In the genomic region with DNA sequence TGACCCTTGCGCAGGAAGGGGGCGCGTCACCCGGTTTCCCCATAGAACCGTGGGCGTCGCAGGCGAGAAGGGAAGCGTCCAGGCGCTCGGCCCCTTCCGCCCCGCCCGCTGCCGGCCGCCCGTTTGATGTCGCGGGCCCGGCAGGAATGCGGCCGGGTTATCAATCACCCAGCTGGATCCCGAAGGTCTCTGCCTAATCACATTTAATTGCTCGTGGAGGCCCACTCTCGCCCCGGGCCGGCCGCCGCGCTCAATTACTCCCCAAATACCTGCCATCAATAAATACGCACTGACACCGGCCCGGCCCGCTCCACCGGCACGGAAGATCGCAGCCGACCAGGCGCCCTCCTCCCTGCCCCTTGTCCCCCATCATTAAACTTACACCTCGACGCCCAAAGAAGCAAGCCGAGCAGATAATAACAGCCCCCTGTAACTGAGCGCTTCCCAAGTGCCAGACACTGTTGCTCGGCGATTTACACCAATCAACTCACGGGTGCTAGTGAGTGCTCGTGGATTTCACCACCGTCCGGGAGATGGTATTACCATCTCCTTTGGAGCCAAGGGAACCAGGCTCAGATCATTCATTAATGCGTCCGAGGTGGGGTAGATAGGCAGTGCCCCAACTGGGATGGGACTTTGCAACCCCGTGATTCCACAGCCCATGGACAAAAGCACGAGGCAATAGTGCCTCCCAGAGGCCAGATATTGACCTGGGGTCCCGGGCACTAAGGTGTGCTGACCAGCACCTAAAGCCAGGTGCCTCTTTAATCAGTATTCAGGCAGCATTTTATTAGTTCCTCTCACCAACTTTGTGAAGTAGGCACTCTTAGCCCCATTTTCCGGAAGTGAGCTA, we compare ENCODE assay signal across 9 cellular contexts. TPM values are rescaled to one million over a fixed set of nuclear protein-coding genes. Genes with fewer than 3 reads are reported as not detected.
A peak's percentile ranks its signal among the peaks of the same experiment; 100 is the strongest.
DNase-seq lines count a peak whose midpoint lies in the region; ATAC-seq and TF ChIP-seq lines count a peak whose summit lies in the region.
"Had no signal": no experiment of that assay in that cellular context is flagged by ENCODE, and none has a peak within 500 bp of the region (broad histone marks: within the 10 kb centered on the region; RNA-seq: fewer than 3 reads in every experiment).

No MANE protein-coding gene starts in this region.

- TF ChIP-seq CTCF in BE2C (IDR thresholded peaks at IDR 0.05; ENCODE audit: low read depth, low read length) (peak; percentile 88), LNCaP clone FGC (IDR thresholded peaks at IDR 0.05; ENCODE audit: control insufficient read depth, extremely low read depth, insufficient read depth) (peak; percentile 78), GM13976 (IDR thresholded peaks at IDR 0.05; ENCODE audit: borderline replicate concordance, control extremely low read depth, extremely low read depth, insufficient read depth, missing control alignments) (no peak)

- POLR2A ChIA-PET in naive thymus-derived CD8-positive, alpha-beta T cell (lab: Charles Lee), result no interaction called here

- H3K9me3 ChIP-seq in BE2C, result no peaks in the 10 kb centered on the region

- no peak for ATAC-seq in HG03108 (IDR thresholded peaks at IDR 0.05; ENCODE audit: unreplicated experiment)
- no peak for ATAC-seq in sciatic nerve
- no peak for ATAC-seq in naive thymus-derived CD8-positive, alpha-beta T cell
- ATAC-seq: activated CD8-positive, alpha-beta T cell treated with anti-CD3 and anti-CD28 coated beads for 36 hours had no signal

- intact Hi-C loops in sciatic nerve (cut with DNase I), result no loop called here

- H3K4me1 ChIP-seq in BE2C, result peaks cover 13% of the 10 kb centered on the region

- H3K27me3 Mint-ChIP-seq in naive thymus-derived CD8-positive, alpha-beta T cell, result peaks cover 35 to 78% (median 65%) of the 10 kb centered on the region in 5 donors

- in situ Hi-C loops in GM13976 (cut with MboI; ENCODE audit: low sequenced_read_pairs, unreplicated experiment), result no loop called here

- H3K4me3 Mint-ChIP-seq in naive thymus-derived CD8-positive, alpha-beta T cell, result peak overlapping the region in 1 of 10 donors; percentile 62
- H3K4me3 Mint-ChIP-seq: activated CD8-positive, alpha-beta T cell treated with anti-CD3 and anti-CD28 coated beads for 36 hours had no signal

- DNase-seq in BE2C, result peak; percentile 63
- no peak for DNase-seq in LNCaP clone FGC (ENCODE audit: low read depth)
- peak; percentile 33 for DNase-seq in cerebellar cortex (ENCODE audit: low spot score)
- DNase-seq in midbrain (lab: John Stamatoyannopoulos, UW), result peak; percentile 32
- DNase-seq in sciatic nerve (ENCODE audit: low spot score), result no peak
- no peak for DNase-seq in GM13976 (ENCODE audit: low spot score)
- DNase-seq in naive thymus-derived CD8-positive, alpha-beta T cell, result no peak
- DNase-seq: activated CD8-positive, alpha-beta T cell treated with anti-CD3 and anti-CD28 coated beads for 36 hours had no signal

- peaks cover 1 to 18% (median 6%) of the 10 kb centered on the region in 4 donors for H3K4me1 Mint-ChIP-seq in naive thymus-derived CD8-positive, alpha-beta T cell

- peaks cover 0 to 2% (median 0%) of the 10 kb centered on the region in 3 donors for H3K36me3 Mint-ChIP-seq in naive thymus-derived CD8-positive, alpha-beta T cell

- H3K4me3 ChIP-seq in BE2C (ENCODE audit: low read depth, low read length) (peak overlapping the region; percentile 65), LNCaP clone FGC (ENCODE audit: low read depth, low read length) (peak overlapping the region; percentile 40)

- no peaks in the 10 kb centered on the region for H3K36me3 ChIP-seq in BE2C

- peak overlapping the region in 2 of 10 donors; percentile 9 for H3K27ac Mint-ChIP-seq in naive thymus-derived CD8-positive, alpha-beta T cell
- H3K27ac Mint-ChIP-seq: activated CD8-positive, alpha-beta T cell treated with anti-CD3 and anti-CD28 coated beads for 36 hours had no signal

- H3K9me3 Mint-ChIP-seq in naive thymus-derived CD8-positive, alpha-beta T cell, result peaks cover 0 to 3% (median 0%) of the 10 kb centered on the region in 9 donors
- H3K9me3 Mint-ChIP-seq: activated CD8-positive, alpha-beta T cell treated with anti-CD3 and anti-CD28 coated beads for 36 hours had no signal

- peaks cover 10% of the 10 kb centered on the region for H3K27me3 ChIP-seq in BE2C

RNA-seq across cellular contexts. Expression of a gene that starts 11.3 kb away (rescaled TPM):
- 26.4 TPM for polyA plus RNA-seq in BE2C (2012; ENCODE audit: insufficient read depth, insufficient read length, low read depth)
- 0.49 TPM for total RNA-seq in sciatic nerve
- not detected for total RNA-seq in naive thymus-derived CD8-positive, alpha-beta T cell
- not detected for polyA plus RNA-seq in naive thymus-derived CD8-positive, alpha-beta T cell
- total RNA-seq: activated CD8-positive, alpha-beta T cell treated with anti-CD3 and anti-CD28 coated beads for 36 hours had no signal

Comparison
In these comparisons a context has a peak if more than half of its experiments do, and no peak if none do; other contexts are left out.
1. DNase-seq: peak in BE2C (single experiment), cerebellar cortex (single experiment) and midbrain (single experiment); none in LNCaP clone FGC (single experiment), sciatic nerve (single experiment), GM13976 (single experiment) and naive thymus-derived CD8-positive, alpha-beta T cell (0 of 10).